ENCODE assay signal across 8 cellular contexts in the genomic region with DNA sequence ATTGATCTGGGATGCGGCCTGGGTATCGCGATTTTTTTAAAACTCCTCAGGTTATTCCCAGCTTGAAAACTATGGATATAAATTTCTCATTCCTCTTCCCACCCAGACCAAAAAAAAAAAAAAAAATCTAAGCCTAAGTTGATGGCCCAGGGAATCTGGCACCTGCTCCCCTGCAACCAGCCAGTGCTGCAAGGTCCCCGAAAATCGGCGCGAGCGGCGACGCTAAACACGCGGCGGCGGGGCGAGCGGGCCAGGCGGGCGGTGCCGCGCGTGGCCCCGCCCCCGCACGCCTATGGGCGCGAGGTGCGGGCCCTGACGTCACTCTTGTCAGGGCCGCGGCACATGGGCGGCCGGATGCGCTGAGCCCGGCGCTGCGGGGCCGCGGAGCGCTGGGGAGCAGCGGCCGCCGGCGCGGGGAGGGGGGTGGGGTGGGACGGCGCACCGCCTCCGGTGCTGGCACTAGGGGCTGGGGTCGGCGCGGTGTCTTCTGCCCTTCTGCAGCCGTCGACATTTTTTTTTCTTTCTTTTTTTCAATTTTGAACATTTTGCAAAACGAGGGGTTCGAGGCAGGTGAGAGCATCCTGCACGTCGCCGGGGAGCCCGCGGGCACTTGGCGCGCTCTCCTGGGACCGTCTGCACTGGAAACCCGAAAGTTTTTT. TPM values are rescaled to one million over a fixed set of nuclear protein-coding genes. Genes with fewer than 3 reads are reported as not detected.
DNase-seq lines count a peak whose midpoint lies in the region; ATAC-seq lines count a peak whose summit lies in the region.

Gene HLF, plus strand, starts transcription at position 321 of the 659 bp plus-strand sequence. CDS start 525 bp downstream, outside the sequence.

- DNase-seq in NCI-H82 treated with DMSO at 0.1 percent for 48 hours (lab: John Stamatoyannopoulos, UW; ENCODE audit: unreplicated experiment) (peak; percentile 43), fibroblast of peridontal ligament (ENCODE audit: extremely low read depth) (peak; percentile 31), naive B cell (peak; percentile 54)
- peak; percentile 26 to 66 for DNase-seq in stimulated activated CD8-positive, alpha-beta memory T cell treated with anti-CD3 and anti-CD28 coated beads, Interleukin-7, amount 100 ng/mL, for 4 hours (ENCODE audit: low read depth in 2 of 2)

- H3K4me2 ChIP-seq in BLaER1, result peak within 1 kb of the TSS; percentile 50

- H3K9me3 Mint-ChIP-seq in activated T-helper 17 cell treated with anti-CD3 and anti-CD28 coated beads, Interleukin-2, amount 50 U/mL, for 72 hours, result no peaks in the 10 kb centered on the region
- H3K9me3 Mint-ChIP-seq in naive B cell, result peaks cover 0 to 16% (median 9%) of the 10 kb centered on the region in 7 donors

- H3K4me3 ChIP-seq in BLaER1, result peak within 1 kb of the TSS; percentile 51

- H3K4me1 Mint-ChIP-seq in activated T-helper 17 cell treated with anti-CD3 and anti-CD28 coated beads, Interleukin-2, amount 50 U/mL, for 72 hours, result peaks cover 17% of the 10 kb centered on the region
- H3K4me1 Mint-ChIP-seq in naive B cell, result peaks cover 11 to 22% (median 14%) of the 10 kb centered on the region in 3 donors

- no peaks in the 10 kb centered on the region for H3K27me3 Mint-ChIP-seq in activated T-helper 17 cell treated with anti-CD3 and anti-CD28 coated beads, Interleukin-2, amount 50 U/mL, for 72 hours
- peaks cover 71 to 90% (median 83%) of the 10 kb centered on the region in 3 donors for H3K27me3 Mint-ChIP-seq in naive B cell

- H4K20me1 ChIP-seq in BLaER1, result no peaks in the 10 kb centered on the region

- H3K27ac Mint-ChIP-seq in activated T-helper 17 cell treated with anti-CD3 and anti-CD28 coated beads, Interleukin-2, amount 50 U/mL, for 72 hours, result no peak within 1 kb of the TSS
- peak within 1 kb of the TSS in 2 of 6 donors; percentile 61 to 65 for H3K27ac Mint-ChIP-seq in naive B cell

- ATAC-seq in GM19397 (IDR thresholded peaks at IDR 0.05; ENCODE audit: unreplicated experiment) (peak; percentile 98), HG03558 (IDR thresholded peaks at IDR 0.05; ENCODE audit: extremely low read depth, unreplicated experiment) (peak; percentile 87), naive B cell (ENCODE audit: low read depth in 2 of 2) (peak; percentile 93 to 95)
- ATAC-seq in activated T-helper 17 cell treated with anti-CD3 and anti-CD28 coated beads, Interleukin-2, amount 50 U/mL, for 72 hours (replicated peaks), result peak; percentile 90

- no peak within 1 kb of the TSS for H3K9ac ChIP-seq in BLaER1

- peaks cover 28% of the 10 kb centered on the region for H3K9me3 ChIP-seq in BLaER1

- H3K36me3 ChIP-seq in BLaER1, result no peaks in the 10 kb centered on the region

- peaks cover 66% of the 10 kb centered on the region for H3K27me3 ChIP-seq in BLaER1

- H3K27ac ChIP-seq in BLaER1, result no peak within 1 kb of the TSS

- no peaks in the 10 kb centered on the region for H3K4me1 ChIP-seq in BLaER1

- peak within 1 kb of the TSS; percentile 74 for H3K4me3 Mint-ChIP-seq in activated T-helper 17 cell treated with anti-CD3 and anti-CD28 coated beads, Interleukin-2, amount 50 U/mL, for 72 hours
- peak within 1 kb of the TSS; percentile 19 to 89 (median 76) for H3K4me3 Mint-ChIP-seq in naive B cell

- no peaks in the 10 kb centered on the region for H3K36me3 Mint-ChIP-seq in activated T-helper 17 cell treated with anti-CD3 and anti-CD28 coated beads, Interleukin-2, amount 50 U/mL, for 72 hours (ENCODE audit: low read depth)
- peaks cover 0 to 4% of the 10 kb centered on the region in 2 donors for H3K36me3 Mint-ChIP-seq in naive B cell

RNA-seq across cellular contexts. Expression of gene HLF, which starts in this region (rescaled TPM):
- total RNA-seq in activated T-helper 17 cell treated with anti-CD3 and anti-CD28 coated beads, Interleukin-2, amount 50 U/mL, for 72 hours, result 10 to 100 TPM; 21.7 to 46.3 TPM
- polyA plus RNA-seq in naive B cell (ENCODE audit: low read depth in 6 of 6), result not detected

Comparison
In these comparisons a context has a peak if more than half of its experiments do, and no peak if none do; other contexts are left out.
1. Peak in DNase-seq and ATAC-seq in naive B cell; RNA of the gene not detected or under 1 TPM.